Comparison of ENCODE assay signal across 10 cellular contexts in the genomic region with DNA sequence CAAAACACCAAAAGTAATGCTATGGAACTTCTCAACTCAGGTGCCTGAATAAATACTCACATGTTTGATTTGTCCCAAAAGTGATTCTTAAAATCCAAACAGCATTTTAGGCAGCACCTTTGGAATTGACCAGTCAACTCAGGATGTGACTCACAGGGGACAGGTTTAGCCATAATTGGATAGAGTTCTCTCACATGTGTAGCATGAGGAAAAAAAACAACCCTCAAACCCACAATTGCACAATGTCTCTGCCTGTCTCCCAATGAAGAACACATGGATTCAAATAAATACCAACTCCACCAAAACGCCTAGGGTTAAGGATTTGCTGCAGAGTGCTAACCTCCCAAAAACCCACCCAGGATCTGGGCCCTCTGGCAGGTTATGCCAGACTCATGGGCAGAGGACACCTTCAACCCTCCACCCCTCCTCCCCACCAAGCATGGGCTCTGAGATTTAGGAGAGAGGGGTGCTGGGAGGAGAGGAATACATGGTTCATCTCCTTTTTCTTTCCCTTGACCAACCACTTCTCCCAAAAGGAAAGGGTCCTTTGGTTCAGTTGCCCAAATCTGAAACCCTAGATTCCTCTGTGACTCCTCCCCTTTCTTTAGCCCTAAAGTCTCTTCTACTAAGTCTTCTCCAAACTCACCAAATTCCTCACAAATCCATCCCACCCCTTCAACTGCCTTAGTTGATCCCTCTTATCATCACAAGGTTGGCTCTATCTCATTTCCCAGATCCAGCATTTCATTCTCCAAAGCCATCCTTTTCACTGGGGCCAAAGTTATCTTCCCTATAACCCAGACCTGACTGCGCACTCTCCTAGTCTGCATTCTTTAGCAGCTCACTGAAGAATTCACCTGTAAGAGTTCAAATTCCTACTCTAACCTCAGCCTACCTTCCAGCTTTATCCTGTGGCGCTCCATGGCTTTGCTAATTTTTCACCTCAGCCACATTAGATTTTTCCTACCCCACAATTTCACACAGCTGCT. TPM values are rescaled to one million over a fixed set of nuclear protein-coding genes. Genes with fewer than 3 reads are reported as not detected.
DNase-seq lines count a peak whose midpoint lies in the region; ATAC-seq and TF ChIP-seq lines count a peak whose summit lies in the region.
"Had no signal": no experiment of that assay in that cellular context is flagged by ENCODE, and none has a peak within 500 bp of the region (broad histone marks: within the 10 kb centered on the region; RNA-seq: fewer than 3 reads in every experiment).

No MANE protein-coding gene starts in this region.

- CTCF ChIA-PET in activated CD4-positive, alpha-beta memory T cell treated with anti-CD3 and anti-CD28 coated beads for 36 hours (lab: Charles Lee): interaction anchor here (0.6 to 2.1 kb wide), 2 partner anchors 18 to 30 kb away, joined by 3 to 5 read pairs; no protein-coding TSS in a partner anchor
- CTCF ChIA-PET in activated CD4-positive, alpha-beta memory T cell treated with anti-CD3 and anti-CD28 coated beads, Interleukin-2, amount 10 ng/mL, durations not matched to agents 7 days and 5 days (lab: Charles Lee): interaction anchor here (1.3 to 2.2 kb wide), 2 partner anchors 30 to 36 kb away, joined by 3 to 7 read pairs; no protein-coding TSS in a partner anchor
- CTCF ChIA-PET in Panc1 (lab: Charles Lee): no interaction called here

- BruUV-seq in Panc1 (replicated peaks; lab: Mats Ljungman, UMichigan): no TSS peak

- H3K9me2 ChIP-seq in MM.1S (replicated peaks; ENCODE audit: insufficient read depth, low read length): no peaks in the 10 kb centered on the region

- H3K27me3 Mint-ChIP-seq in activated CD4-positive, alpha-beta memory T cell treated with anti-CD3 and anti-CD28 coated beads for 36 hours: no peaks in the 10 kb centered on the region
- peaks cover 11% of the 10 kb centered on the region for H3K27me3 Mint-ChIP-seq in activated CD4-positive, alpha-beta memory T cell treated with anti-CD3 and anti-CD28 coated beads, Interleukin-2, amount 10 ng/mL, durations not matched to agents 7 days and 5 days
- H3K27me3 Mint-ChIP-seq in stimulated activated naive CD8-positive, alpha-beta T cell treated with anti-CD3 and anti-CD28 coated beads, Interleukin-15, amount 100 ng/mL, for 72 hours: no peaks in the 10 kb centered on the region
- H3K27me3 Mint-ChIP-seq: CD4-positive, alpha-beta memory T cell had no signal

- no peaks in the 10 kb centered on the region for H3K36me3 Mint-ChIP-seq in activated CD4-positive, alpha-beta memory T cell treated with anti-CD3 and anti-CD28 coated beads for 36 hours
- no peaks in the 10 kb centered on the region for H3K36me3 Mint-ChIP-seq in activated CD4-positive, alpha-beta memory T cell treated with anti-CD3 and anti-CD28 coated beads, Interleukin-2, amount 10 ng/mL, durations not matched to agents 7 days and 5 days (ENCODE audit: low read depth)

- H3K36me3 ChIP-seq in Panc1 (ENCODE audit: control insufficient read depth, insufficient read depth, low read length) (no peaks in the 10 kb centered on the region), MM.1S (replicated peaks; ENCODE audit: insufficient read depth, low read length) (no peaks in the 10 kb centered on the region)

- H3K27me3 ChIP-seq in Panc1 (ENCODE audit: control insufficient read depth, insufficient read depth, low read length): no peaks in the 10 kb centered on the region
- no peaks in the 10 kb centered on the region for H3K27me3 ChIP-seq in MM.1S (replicated peaks; ENCODE audit: insufficient read depth, low read length)

- POLR2A ChIA-PET in activated CD4-positive, alpha-beta memory T cell treated with anti-CD3 and anti-CD28 coated beads for 36 hours (lab: Charles Lee): no interaction called here
- POLR2A ChIA-PET in activated CD4-positive, alpha-beta memory T cell treated with anti-CD3 and anti-CD28 coated beads, Interleukin-2, amount 10 ng/mL, durations not matched to agents 7 days and 5 days (lab: Charles Lee): interaction anchor here (1.2 kb wide), 1 partner anchor 8 kb away, joined by 3 read pairs; no protein-coding TSS in a partner anchor
- POLR2A ChIA-PET in Panc1 (lab: Charles Lee): no interaction called here

- peaks cover 27% of the 10 kb centered on the region for H3K79me2 ChIP-seq in MM.1S (ENCODE audit: low read length)

- H3F3A ChIP-seq in MM.1S (ENCODE audit: insufficient read depth, low read length): no peaks in the 10 kb centered on the region

- peaks cover 48% of the 10 kb centered on the region for H3K4me1 ChIP-seq in Panc1 (ENCODE audit: control insufficient read depth, insufficient read depth, low read length)
- H3K4me1 ChIP-seq in MM.1S (ENCODE audit: low read length): 0 out of 2 replicates have a peak, but pooled peaks cover 5% of the 10 kb centered on the region

- H3K27ac Mint-ChIP-seq in activated CD4-positive, alpha-beta memory T cell treated with anti-CD3 and anti-CD28 coated beads for 36 hours: no peak overlapping the region
- no peak overlapping the region for H3K27ac Mint-ChIP-seq in activated CD4-positive, alpha-beta memory T cell treated with anti-CD3 and anti-CD28 coated beads, Interleukin-2, amount 10 ng/mL, durations not matched to agents 7 days and 5 days
- no peak overlapping the region for H3K27ac Mint-ChIP-seq in stimulated activated naive CD8-positive, alpha-beta T cell treated with anti-CD3 and anti-CD28 coated beads, Interleukin-15, amount 100 ng/mL, for 72 hours

- H3K4me3 Mint-ChIP-seq in activated CD4-positive, alpha-beta memory T cell treated with anti-CD3 and anti-CD28 coated beads for 36 hours: no peak overlapping the region
- H3K4me3 Mint-ChIP-seq in activated CD4-positive, alpha-beta memory T cell treated with anti-CD3 and anti-CD28 coated beads, Interleukin-2, amount 10 ng/mL, durations not matched to agents 7 days and 5 days: no peak overlapping the region
- H3K4me3 Mint-ChIP-seq in stimulated activated naive CD8-positive, alpha-beta T cell treated with anti-CD3 and anti-CD28 coated beads, Interleukin-15, amount 100 ng/mL, for 72 hours: peak overlapping the region; percentile 3 to 7

- no peak overlapping the region for H3K4me3 ChIP-seq in Panc1 (ENCODE audit: low read depth in 2 of 2, low read length in 2 of 2)
- no peak overlapping the region for H3K4me3 ChIP-seq in MM.1S (ENCODE audit: low read length)

- H3K9ac ChIP-seq in MM.1S (ENCODE audit: low read length): no peak overlapping the region

- H3K9me3 Mint-ChIP-seq in activated CD4-positive, alpha-beta memory T cell treated with anti-CD3 and anti-CD28 coated beads for 36 hours: no peaks in the 10 kb centered on the region
- H3K9me3 Mint-ChIP-seq in activated CD4-positive, alpha-beta memory T cell treated with anti-CD3 and anti-CD28 coated beads, Interleukin-2, amount 10 ng/mL, durations not matched to agents 7 days and 5 days: no peaks in the 10 kb centered on the region
- peaks cover 0 to 5% of the 10 kb centered on the region in 2 donors for H3K9me3 Mint-ChIP-seq in stimulated activated naive CD8-positive, alpha-beta T cell treated with anti-CD3 and anti-CD28 coated beads, Interleukin-15, amount 100 ng/mL, for 72 hours

- no peak overlapping the region for H2AFZ ChIP-seq in MM.1S (ENCODE audit: low read length)

- TF ChIP-seq CTCF in Panc1 (IDR thresholded peaks at IDR 0.05) (no peak), MM.1S (IDR thresholded peaks at IDR 0.05; ENCODE audit: low read length) (no peak)

- H4K20me1 ChIP-seq in MM.1S (ENCODE audit: insufficient read depth, low read length): no peaks in the 10 kb centered on the region

- intact Hi-C loops in activated CD4-positive, alpha-beta memory T cell treated with anti-CD3 and anti-CD28 coated beads for 36 hours (cut with micrococcal nuclease): no loop called here
- intact Hi-C loops in Panc1 (cut with micrococcal nuclease; ENCODE audit: unreplicated experiment): no loop called here

- no peak for ATAC-seq in Panc1
- peak; percentile 59 for ATAC-seq in stimulated activated naive CD8-positive, alpha-beta T cell treated with anti-CD3 and anti-CD28 coated beads, Interleukin-15, amount 100 ng/mL, for 72 hours
- ATAC-seq in HG02763 (IDR thresholded peaks at IDR 0.05; ENCODE audit: unreplicated experiment): no peak

- peak; percentile 17 for DNase-seq in activated CD4-positive, alpha-beta memory T cell treated with anti-CD3 and anti-CD28 coated beads for 36 hours
- DNase-seq in activated CD4-positive, alpha-beta memory T cell treated with anti-CD3 and anti-CD28 coated beads, Interleukin-2, amount 10 ng/mL, durations not matched to agents 7 days and 5 days: no peak
- DNase-seq in Panc1 (ENCODE audit: low read depth, low spot score) (peak; percentile 55), fibroblast of peridontal ligament (ENCODE audit: extremely low read depth) (peak; percentile 94), MM.1S (no peak), HuH-7 (ENCODE audit: low spot score) (no peak)
- no peak for DNase-seq in stimulated activated naive CD8-positive, alpha-beta T cell treated with anti-CD3 and anti-CD28 coated beads, Interleukin-15, amount 100 ng/mL, for 72 hours
- DNase-seq: CD4-positive, alpha-beta memory T cell; NCI-H446 had no signal

- H3K4me2 ChIP-seq in MM.1S (ENCODE audit: low read depth, low read length): no peak overlapping the region

- H3K9me3 ChIP-seq in Panc1 (ENCODE audit: control insufficient read depth, insufficient read depth, low read depth, low read length): no peaks in the 10 kb centered on the region
- no peaks in the 10 kb centered on the region for H3K9me3 ChIP-seq in MM.1S (replicated peaks; ENCODE audit: insufficient read depth, low read length)

- in situ Hi-C loops in Panc1 (cut with HindIII; ENCODE audit: low pct_unique_long_range_greater_than_20kb, low sequenced_read_pairs): no loop called here

- H3K27ac ChIP-seq in Panc1 (ENCODE audit: low read length): no peak overlapping the region
- H3K27ac ChIP-seq in MM.1S (ENCODE audit: low read length): no peak overlapping the region

- H3K4me1 Mint-ChIP-seq in activated CD4-positive, alpha-beta memory T cell treated with anti-CD3 and anti-CD28 coated beads for 36 hours (ENCODE audit: low read depth): peaks cover 78% of the 10 kb centered on the region
- H3K4me1 Mint-ChIP-seq in activated CD4-positive, alpha-beta memory T cell treated with anti-CD3 and anti-CD28 coated beads, Interleukin-2, amount 10 ng/mL, durations not matched to agents 7 days and 5 days: peaks cover 11% of the 10 kb centered on the region
- H3K4me1 Mint-ChIP-seq in stimulated activated naive CD8-positive, alpha-beta T cell treated with anti-CD3 and anti-CD28 coated beads, Interleukin-15, amount 100 ng/mL, for 72 hours: peaks cover 78% of the 10 kb centered on the region

RNA-seq across cellular contexts. Expression of a gene that starts 7.7 kb away (rescaled TPM):
- total RNA-seq in activated CD4-positive, alpha-beta memory T cell treated with anti-CD3 and anti-CD28 coated beads for 36 hours: 10 to 100 TPM; 16.7 to 17.6 TPM
- total RNA-seq in activated CD4-positive, alpha-beta memory T cell treated with anti-CD3 and anti-CD28 coated beads, Interleukin-2, amount 10 ng/mL, durations not matched to agents 7 days and 5 days: 1 to 10 TPM; 6.0 to 6.1 TPM
- total RNA-seq in Panc1 (2021; ENCODE audit: unreplicated experiment): 82.7 TPM
- 61.9 TPM for polyA plus RNA-seq in Panc1 (2012; ENCODE audit: insufficient read length)

Comparison
In these comparisons a context has a peak if more than half of its experiments do, and no peak if none do; other contexts are left out.
1. DNase-seq: peak in activated CD4-positive, alpha-beta memory T cell treated with anti-CD3 and anti-CD28 coated beads for 36 hours (single experiment), Panc1 (single experiment) and fibroblast of peridontal ligament (single experiment); none in activated CD4-positive, alpha-beta memory T cell treated with anti-CD3 and anti-CD28 coated beads, Interleukin-2, amount 10 ng/mL, durations not matched to agents 7 days and 5 days (single experiment), stimulated activated naive CD8-positive, alpha-beta T cell treated with anti-CD3 and anti-CD28 coated beads, Interleukin-15, amount 100 ng/mL, for 72 hours (0 of 2), MM.1S (single experiment) and HuH-7 (single experiment).
2. H3K4me3 Mint-ChIP-seq: peak in stimulated activated naive CD8-positive, alpha-beta T cell treated with anti-CD3 and anti-CD28 coated beads, Interleukin-15, amount 100 ng/mL, for 72 hours (2 of 2); none in activated CD4-positive, alpha-beta memory T cell treated with anti-CD3 and anti-CD28 coated beads for 36 hours (single experiment) and activated CD4-positive, alpha-beta memory T cell treated with anti-CD3 and anti-CD28 coated beads, Interleukin-2, amount 10 ng/mL, durations not matched to agents 7 days and 5 days (single experiment).